12 cellular contexts compared by ENCODE assay signal in the genomic region with DNA sequence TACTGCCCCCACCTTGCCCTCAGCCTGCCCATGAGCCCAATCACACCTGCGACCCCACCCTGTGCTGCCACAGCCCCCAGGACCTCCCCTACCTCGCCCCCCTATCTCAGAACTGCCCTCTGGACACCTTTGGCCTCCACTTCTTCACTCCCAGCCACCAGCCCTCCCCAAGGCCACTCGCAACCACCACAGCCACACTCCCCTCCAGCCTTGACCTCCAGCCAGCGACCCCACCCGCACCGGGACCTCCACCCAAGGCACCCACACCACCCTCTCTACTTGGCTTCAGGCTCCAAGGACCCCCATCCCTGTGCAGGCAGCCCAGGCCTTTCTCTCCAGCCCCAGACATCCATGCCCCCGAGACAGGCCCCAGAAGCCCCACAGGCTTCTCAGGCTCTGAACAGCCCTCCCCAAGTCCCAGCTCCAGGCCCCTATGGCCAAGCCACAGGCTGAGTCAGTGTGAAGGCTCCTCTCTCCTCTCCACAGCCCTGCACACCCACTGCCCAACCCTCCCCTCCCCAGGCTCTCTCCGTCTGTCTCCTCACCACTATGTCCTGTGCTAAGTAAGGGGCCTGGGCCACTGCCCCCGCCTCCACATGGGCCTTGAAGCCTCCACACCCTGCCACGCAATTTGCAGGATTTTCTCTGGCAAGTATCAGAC. TPM values are rescaled to one million over a fixed set of nuclear protein-coding genes. Genes with fewer than 3 reads are reported as not detected.
A peak's percentile ranks its signal among the peaks of the same experiment; 100 is the strongest.
DNase-seq lines count a peak whose midpoint lies in the region; TF ChIP-seq lines count a peak whose summit lies in the region.
"Had no signal": no experiment of that assay in that cellular context is flagged by ENCODE, and none has a peak within 500 bp of the region (broad histone marks: within the 10 kb centered on the region; RNA-seq: fewer than 3 reads in every experiment).

No MANE protein-coding gene starts in this region.

- no peaks in the 10 kb centered on the region for H3K27me3 ChIP-seq in adipocyte (replicated peaks; ENCODE audit: control insufficient read depth, insufficient read depth, low read length)
- no peaks in the 10 kb centered on the region for H3K27me3 ChIP-seq in right atrium auricular region
- no peaks in the 10 kb centered on the region for H3K27me3 ChIP-seq in skeletal muscle satellite cell (ENCODE audit: control insufficient read depth, insufficient read depth, low read length)

- DNase-seq in EL (peak; percentile 40), adipocyte (ENCODE audit: low read depth) (peak; percentile 76), right atrium auricular region (ENCODE audit: low spot score) (no peak), occipital lobe (lab: John Stamatoyannopoulos, UW) (no peak), middle frontal gyrus (ENCODE audit: extremely low spot score, low spot score) (no peak)
- no peak for DNase-seq in NK-92 treated with Interleukin-12 subunit alpha and Interleukin-12 subunit beta, amount 100 ng/mL, for 24 hours (lab: John Stamatoyannopoulos, UW)
- DNase-seq in activated naive CD4-positive, alpha-beta T cell treated with anti-CD3 and anti-CD28 coated beads, Interleukin-2, amount 50 U/mL, for 16 hours = no peak
- DNase-seq: DMS53, left cardiac atrium had no signal

- peak overlapping the region; percentile 54 for H3K4me3 ChIP-seq in adipocyte (ENCODE audit: low read length)
- H3K4me3 ChIP-seq in right atrium auricular region = peak overlapping the region; percentile 76 to 77
- H3K4me3 ChIP-seq in skeletal muscle satellite cell (ENCODE audit: low read length) = peak overlapping the region; percentile 27
- H3K4me3 ChIP-seq: HAP-1 had no signal

- peak overlapping the region; percentile 77 for H3K9ac ChIP-seq in adipocyte (ENCODE audit: low read length)
- H3K9ac ChIP-seq in skeletal muscle satellite cell (ENCODE audit: low read depth, low read length) = peak overlapping the region; percentile 23

- peak overlapping the region; percentile 93 to 94 for H3K27ac ChIP-seq in right atrium auricular region
- H3K27ac ChIP-seq: HL-60 had no signal

- peaks cover 48% of the 10 kb centered on the region for H3K4me1 ChIP-seq in adipocyte (ENCODE audit: control insufficient read depth, insufficient read depth, low read length)
- peaks cover 2 to 61% of the 10 kb centered on the region in 2 donors for H3K4me1 ChIP-seq in right atrium auricular region
- peaks cover 46% of the 10 kb centered on the region for H3K4me1 ChIP-seq in skeletal muscle satellite cell (ENCODE audit: control insufficient read depth, insufficient read depth, low read length)
- H3K4me1 ChIP-seq: HAP-1 had no signal

- TF ChIP-seq CTCF in right atrium auricular region (IDR thresholded peaks at IDR 0.05) = no peak

- H3K4me2 ChIP-seq in skeletal muscle satellite cell (ENCODE audit: low read length) = peak overlapping the region; percentile 94

- H3K9me3 ChIP-seq in adipocyte (ENCODE audit: control insufficient read depth, low read length) = no peaks in the 10 kb centered on the region
- no peaks in the 10 kb centered on the region for H3K9me3 ChIP-seq in right atrium auricular region
- H3K9me3 ChIP-seq in skeletal muscle satellite cell (replicated peaks; ENCODE audit: low read length) = no peaks in the 10 kb centered on the region
- H3K9me3 ChIP-seq: HAP-1 had no signal

- H3K36me3 ChIP-seq in adipocyte (ENCODE audit: control insufficient read depth, insufficient read depth, low read length, severe bottlenecking) (peaks cover 27% of the 10 kb centered on the region), right atrium auricular region (peaks cover 29% of the 10 kb centered on the region), skeletal muscle satellite cell (ENCODE audit: insufficient read depth, low read length) (peaks cover 25% of the 10 kb centered on the region)
- H3K36me3 ChIP-seq: HAP-1 had no signal

RNA-seq across cellular contexts. Expression of gene AK1, which starts 2.0 kb away (rescaled TPM):
- 100 to 1,000 TPM; 263 to 398 TPM for total RNA-seq in right atrium auricular region
- total RNA-seq in skeletal muscle satellite cell (2012; rRNA removed) = 28.9 and 41.9 TPM in 2 replicates
- 28.4 TPM for total RNA-seq in occipital lobe

RNA-seq across cellular contexts. Expression of gene ENG, which starts 21.0 kb away (rescaled TPM):
- total RNA-seq in right atrium auricular region = 100 to 1,000 TPM; 142 to 511 TPM
- 33.7 and 39.1 TPM in 2 replicates for total RNA-seq in skeletal muscle satellite cell (2012; rRNA removed)
- total RNA-seq in occipital lobe = 0.16 TPM

RNA-seq across cellular contexts. Expression of gene ST6GALNAC6, which starts 24.0 kb away (rescaled TPM):
- total RNA-seq in right atrium auricular region (100 to 1,000 TPM in 1 of 2 donors, 10 to 100 TPM in 1; 68.2 to 106 TPM), occipital lobe (31.8 TPM)
- 29.7 and 42.2 TPM in 2 replicates for total RNA-seq in skeletal muscle satellite cell (2012; rRNA removed)

RNA-seq across cellular contexts. Expression of gene ST6GALNAC4, which starts 41.4 kb away (rescaled TPM):
- 10 to 100 TPM; 31.7 to 59.0 TPM for total RNA-seq in right atrium auricular region
- total RNA-seq in skeletal muscle satellite cell (2012; rRNA removed) = 59.2 and 77.3 TPM in 2 replicates
- total RNA-seq in occipital lobe = 10.5 TPM

RNA-seq across cellular contexts. Expression of gene PIP5KL1, which starts 55.1 kb away (rescaled TPM):
- total RNA-seq in right atrium auricular region = under 1 TPM in 1 of 2 donors, not detected in 1; 0.20 TPM
- total RNA-seq in skeletal muscle satellite cell (2012; rRNA removed) = 7.2 and 9.6 TPM in 2 replicates
- 1.4 TPM for total RNA-seq in occipital lobe

Comparison
In these comparisons a context has a peak if more than half of its experiments do, and no peak if none do; other contexts are left out.
1. DNase-seq: peak in EL (single experiment) and adipocyte (single experiment); none in right atrium auricular region (single experiment), occipital lobe (single experiment), middle frontal gyrus (single experiment), NK-92 treated with Interleukin-12 subunit alpha and Interleukin-12 subunit beta, amount 100 ng/mL, for 24 hours (single experiment) and activated naive CD4-positive, alpha-beta T cell treated with anti-CD3 and anti-CD28 coated beads, Interleukin-2, amount 50 U/mL, for 16 hours (single experiment).
2. RNA of gene ENG, which starts 21.0 kb away (total RNA-seq): 142 to 511 TPM in right atrium auricular region; 0.16 TPM in occipital lobe (single experiment); every median in the first group is over 100 times any median in the second.
3. Peak in every context shown above with its lines, with median percentiles within 50 percentile points of each other: H3K4me3 ChIP-seq.